1 cellular context compared by ENCODE assay signal in genomic region chr16:19518423-19518822, GRCh38.
TF ChIP-seq lines count a peak whose summit lies in the region.

No MANE protein-coding gene starts in this region.

TF ChIP-seq in HEK293, 187 proteins besides CTCF, POLR2A, EP300 and RAD21 (continued from another document):
- peak; percentile 21; the same call in 1 of the 2 replicates for TF ChIP-seq ZBTB44 (tag by site-specific recombination; IDR thresholded peaks at IDR 0.05)
- no peak for TF ChIP-seq ZNF311 (tag by site-specific recombination; IDR thresholded peaks at IDR 0.05; ENCODE audit: borderline replicate concordance)
- no peak for TF ChIP-seq ZNF664 (tag by site-specific recombination; IDR thresholded peaks at IDR 0.05)
- no peak for TF ChIP-seq ZNF157 (tag by site-specific recombination; IDR thresholded peaks at IDR 0.05)
- TF ChIP-seq ZBTB11 (tag by site-specific recombination; conservative IDR thresholded peaks at IDR 0.05; ENCODE audit: low read depth) = no peak
- no peak for TF ChIP-seq ZFHX2 (tag by site-specific recombination; conservative IDR thresholded peaks at IDR 0.05)
- TF ChIP-seq PRDM1 (tag by site-specific recombination; IDR thresholded peaks at IDR 0.05) = peak; percentile 72
- no peak for TF ChIP-seq ZBTB6 (tag by site-specific recombination; IDR thresholded peaks at IDR 0.05)
